Comparison of ENCODE assay signal across 25 cellular contexts in the genomic region with DNA sequence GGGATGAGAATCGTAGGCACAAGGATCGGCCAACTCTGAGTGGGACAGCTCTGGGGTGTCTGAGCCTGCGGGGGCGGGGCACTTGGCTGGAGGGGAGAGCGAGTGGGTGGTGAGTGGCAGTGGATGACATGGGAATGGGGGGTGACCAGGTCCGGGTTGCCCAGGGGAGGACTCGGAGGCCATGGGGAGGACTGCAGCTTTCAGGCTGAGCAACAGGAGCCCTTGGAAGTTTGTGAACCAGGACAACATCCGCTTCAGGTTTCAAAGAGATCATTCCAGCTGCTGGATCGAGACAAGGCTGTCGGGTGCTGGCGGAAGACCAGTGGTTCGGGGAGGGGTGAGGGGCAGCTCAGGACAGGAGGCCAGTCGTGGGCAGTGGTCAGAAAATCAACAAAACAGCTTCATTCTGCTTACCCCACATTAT.
DNase-seq lines count a peak whose midpoint lies in the region; ATAC-seq and TF ChIP-seq lines count a peak whose summit lies in the region.
"Had no signal": no experiment of that assay in that cellular context is flagged by ENCODE, and none has a peak within 500 bp of the region (broad histone marks: within the 10 kb centered on the region; RNA-seq: fewer than 3 reads in every experiment).

No MANE protein-coding gene starts in this region.

- H3K9me3 Mint-ChIP-seq in activated CD4-positive, alpha-beta T cell treated with anti-CD3 and anti-CD28 coated beads, Interleukin-2, amount 10 ng/mL, durations not matched to agents 7 days and 5 days, result peaks cover 2% of the 10 kb centered on the region
- H3K9me3 Mint-ChIP-seq in effector memory CD8-positive, alpha-beta T cell, result no peaks in the 10 kb centered on the region
- H3K9me3 Mint-ChIP-seq: stimulated activated naive CD8-positive, alpha-beta T cell treated with anti-CD3 and anti-CD28 coated beads, Interleukin-15, amount 100 ng/mL, for 72 hours had no signal

- intact Hi-C loops in sciatic nerve (cut with DNase I) (loop anchor here (10.0 kb wide), 1 partner anchor 330 kb away; no protein-coding TSS in a partner anchor), aorta (cut with DNase I) (loop anchor here in 1 of 2 donors (5.0 kb wide), 1 partner anchor 38 kb away; no protein-coding TSS in a partner anchor)

- H3K27me3 ChIP-seq in aorta (ENCODE audit: control insufficient read depth in 1 of 2, insufficient read depth in 2 of 2, low read length in 1 of 2), result no peaks in the 10 kb centered on the region
- H3K27me3 ChIP-seq: brain microvascular endothelial cell, esophagus muscularis mucosa, tibial nerve had no signal

- H3K36me3 ChIP-seq in HEK293 (ENCODE audit: control insufficient read depth in 2 of 2, insufficient read depth in 1 of 2, low read length in 2 of 2) (no peaks in the 10 kb centered on the region), aorta (ENCODE audit: control insufficient read depth in 1 of 2, insufficient read depth in 2 of 2, low read length in 1 of 2) (no peaks in the 10 kb centered on the region)
- H3K36me3 ChIP-seq: brain microvascular endothelial cell, esophagus muscularis mucosa, lower lobe of right lung, tibial nerve had no signal

- H3K27ac ChIP-seq in HEK293 (ENCODE audit: extremely low read depth, low read depth, low read length) (no peak overlapping the region), aorta (ENCODE audit: low read depth in 1 of 2, low read length in 2 of 2) (no peak overlapping the region)
- H3K27ac ChIP-seq: brain microvascular endothelial cell, esophagus muscularis mucosa, lower lobe of right lung, tibial nerve had no signal

- peak overlapping the region; percentile 38 for H3K27ac Mint-ChIP-seq in activated CD4-positive, alpha-beta T cell treated with anti-CD3 and anti-CD28 coated beads, Interleukin-2, amount 10 ng/mL, durations not matched to agents 7 days and 5 days
- peak overlapping the region; percentile 53 to 71 for H3K27ac Mint-ChIP-seq in effector memory CD8-positive, alpha-beta T cell

- no peaks in the 10 kb centered on the region for H3K36me3 Mint-ChIP-seq in activated CD4-positive, alpha-beta T cell treated with anti-CD3 and anti-CD28 coated beads, Interleukin-2, amount 10 ng/mL, durations not matched to agents 7 days and 5 days (ENCODE audit: low read depth)
- peaks cover 3% of the 10 kb centered on the region for H3K36me3 Mint-ChIP-seq in effector memory CD8-positive, alpha-beta T cell (ENCODE audit: insufficient read depth)

- TF ChIP-seq CTCF in HEK293 (tag by site-specific recombination; IDR thresholded peaks at IDR 0.05), result no peak

- H3K4me1 Mint-ChIP-seq in activated CD4-positive, alpha-beta T cell treated with anti-CD3 and anti-CD28 coated beads, Interleukin-2, amount 10 ng/mL, durations not matched to agents 7 days and 5 days, result peaks cover 42% of the 10 kb centered on the region
- H3K4me1 Mint-ChIP-seq in effector memory CD8-positive, alpha-beta T cell (ENCODE audit: low read depth in 2 of 2), result peaks cover 17 to 27% of the 10 kb centered on the region in 2 donors

- WGBS in aorta, 2 donors, result 89 to 91% methylated on average over 13 of the region's 13 CpGs

- no peaks in the 10 kb centered on the region for H3K27me3 Mint-ChIP-seq in activated CD4-positive, alpha-beta T cell treated with anti-CD3 and anti-CD28 coated beads, Interleukin-2, amount 10 ng/mL, durations not matched to agents 7 days and 5 days
- H3K27me3 Mint-ChIP-seq in effector memory CD8-positive, alpha-beta T cell, result no peaks in the 10 kb centered on the region
- H3K27me3 Mint-ChIP-seq: stimulated activated naive CD8-positive, alpha-beta T cell treated with anti-CD3 and anti-CD28 coated beads, Interleukin-15, amount 100 ng/mL, for 72 hours had no signal

- POLR2A ChIA-PET in activated CD4-positive, alpha-beta T cell treated with anti-CD3 and anti-CD28 coated beads, Interleukin-2, amount 10 ng/mL, durations not matched to agents 7 days and 5 days (lab: Charles Lee), result no interaction called here
- POLR2A ChIA-PET in HEK293 (lab: Yijun Ruan, JAX), result interaction anchor here (0.5 kb wide), 1 partner anchor 355 kb away, joined by 6 read pairs; no protein-coding TSS in a partner anchor

- H3K4me3 Mint-ChIP-seq in activated CD4-positive, alpha-beta T cell treated with anti-CD3 and anti-CD28 coated beads, Interleukin-2, amount 10 ng/mL, durations not matched to agents 7 days and 5 days, result no peak overlapping the region
- H3K4me3 Mint-ChIP-seq in effector memory CD8-positive, alpha-beta T cell, result no peak overlapping the region
- H3K4me3 Mint-ChIP-seq: stimulated activated naive CD8-positive, alpha-beta T cell treated with anti-CD3 and anti-CD28 coated beads, Interleukin-15, amount 100 ng/mL, for 72 hours had no signal

- no peak for ATAC-seq in effector memory CD8-positive, alpha-beta T cell (replicated peaks)
- no peak for ATAC-seq in sciatic nerve
- no peak for ATAC-seq in HG02763 (IDR thresholded peaks at IDR 0.05; ENCODE audit: unreplicated experiment)
- no peak for ATAC-seq in aorta (ENCODE audit: low FRiP score)
- ATAC-seq: A549; lower lobe of right lung; Right ventricle myocardium inferior; stimulated activated naive CD8-positive, alpha-beta T cell treated with anti-CD3 and anti-CD28 coated beads, Interleukin-15, amount 100 ng/mL, for 72 hours had no signal

- H3K9me3 ChIP-seq in HEK293 (ENCODE audit: control insufficient read depth, insufficient read depth, low read depth, low read length) (no peaks in the 10 kb centered on the region), aorta (ENCODE audit: control insufficient read depth, low read length) (no peaks in the 10 kb centered on the region)
- H3K9me3 ChIP-seq: A549, esophagus muscularis mucosa, lower lobe of right lung, tibial nerve had no signal

- peaks cover 5% of the 10 kb centered on the region for H3K4me1 ChIP-seq in HEK293 (ENCODE audit: control insufficient read depth, insufficient read depth, low read length)
- no peaks in the 10 kb centered on the region for H3K4me1 ChIP-seq in aorta (ENCODE audit: control insufficient read depth in 1 of 2, insufficient read depth in 2 of 2, low read length in 2 of 2)

- H3K4me3 ChIP-seq in HEK293 (ENCODE audit: low read depth, low read length), result no peak overlapping the region
- H3K4me3 ChIP-seq in aorta (ENCODE audit: low read length in 2 of 2), result no peak overlapping the region
- H3K4me3 ChIP-seq: A549, esophagus muscularis mucosa, lower lobe of right lung, tibial nerve had no signal

- CTCF ChIA-PET in activated CD4-positive, alpha-beta T cell treated with anti-CD3 and anti-CD28 coated beads, Interleukin-2, amount 10 ng/mL, durations not matched to agents 7 days and 5 days (lab: Charles Lee), result interaction anchor here (1.2 to 2.0 kb wide), 3 partner anchors 10 to 123 kb away, joined by 3 to 4 read pairs (median 4); no protein-coding TSS in a partner anchor
- CTCF ChIA-PET in HEK293 (lab: Yijun Ruan, JAX), result interaction anchor here (0.9 to 1.4 kb wide), 5 partner anchors 10 to 235 kb away, joined by 3 to 4 read pairs (median 4); no protein-coding TSS in a partner anchor

- DNase-seq in activated CD4-positive, alpha-beta T cell treated with anti-CD3 and anti-CD28 coated beads, Interleukin-2, amount 10 ng/mL, durations not matched to agents 7 days and 5 days, result no peak
- DNase-seq in activated CD4-positive, alpha-beta T cell treated with anti-CD3 and anti-CD28 coated beads, Interleukin-2, amount 50 U/mL, for 48 hours, result no peak
- DNase-seq in effector memory CD8-positive, alpha-beta T cell, result no peak
- DNase-seq in sciatic nerve (ENCODE audit: low spot score), result peak; percentile 60
- no peak for DNase-seq in NOMO-1 treated with dmso at 0.1 percent for 144 hours (lab: John Stamatoyannopoulos, UW; ENCODE audit: unreplicated experiment)
- DNase-seq in aorta, result no peak
- DNase-seq: activated CD8-positive, alpha-beta memory T cell treated with anti-CD3 and anti-CD28 coated beads, Interleukin-2, amount 50 U/mL, for 4 hours; activated gamma-delta T cell treated with Interleukin-2 at 50 U/mL for 16 hours; brain microvascular endothelial cell; effector memory CD4-positive, alpha-beta T cell; hypothalamus; lower lobe of right lung; NCI-H1092; NCI-H2029; NCI-H82; occipital lobe; OCI-M1; stimulated activated CD4-positive, alpha-beta T cell treated with anti-CD3 and anti-CD28 coated beads, Interleukin-4, amount 100 ng/mL, for 24 hours; stimulated activated naive CD8-positive, alpha-beta T cell treated with anti-CD3 and anti-CD28 coated beads, Interleukin-15, amount 100 ng/mL, for 72 hours had no signal

TF ChIP-seq in HEK293, 187 proteins besides CTCF, POLR2A, EP300 and RAD21 (continues in another document):
- TF ChIP-seq ZSCAN30 (tag by site-specific recombination; IDR thresholded peaks at IDR 0.05) (no peak), SP3 (tag by site-specific recombination; IDR thresholded peaks at IDR 0.05) (no peak), OSR2 (tag by site-specific recombination; IDR thresholded peaks at IDR 0.05) (no peak), SP7 (tag by site-specific recombination; IDR thresholded peaks at IDR 0.05) (no peak), ZNF529 (tag by site-specific recombination; IDR thresholded peaks at IDR 0.05; ENCODE audit: insufficient replicate concordance) (no peak), ZBTB7A (tag by site-specific recombination; IDR thresholded peaks at IDR 0.05; ENCODE audit: low read depth) (no peak), ZNF561 (tag by site-specific recombination; IDR thresholded peaks at IDR 0.05; ENCODE audit: borderline replicate concordance) (no peak), ZFHX2 (tag by site-specific recombination; conservative IDR thresholded peaks at IDR 0.05) (peak; percentile 72), ZNF23 (tag by site-specific recombination; IDR thresholded peaks at IDR 0.05; ENCODE audit: borderline replicate concordance) (no peak)
- TF ChIP-seq, protein P1, sequence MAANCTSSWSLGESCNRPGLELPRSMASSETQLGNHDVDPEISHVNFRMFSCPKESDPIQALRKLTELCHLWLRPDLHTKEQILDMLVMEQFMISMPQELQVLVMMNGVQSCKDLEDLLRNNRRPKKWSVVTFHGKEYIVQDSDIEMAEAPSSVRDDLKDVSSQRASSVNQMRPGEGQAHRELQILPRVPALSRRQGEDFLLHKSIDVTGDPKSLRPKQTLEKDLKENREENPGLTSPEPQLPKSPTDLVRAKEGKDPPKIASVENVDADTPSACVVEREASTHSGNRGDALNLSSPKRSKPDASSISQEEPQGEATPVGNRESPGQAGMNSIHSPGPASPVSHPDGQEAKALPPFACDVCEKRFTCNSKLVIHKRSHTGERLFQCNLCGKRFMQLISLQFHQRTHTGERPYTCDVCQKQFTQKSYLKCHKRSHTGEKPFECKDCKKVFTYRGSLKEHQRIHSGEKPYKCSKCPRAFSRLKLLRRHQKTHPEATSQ (tag by site-specific recombination; IDR thresholded peaks at IDR 0.05), result no peak
- TF ChIP-seq, protein P2, sequence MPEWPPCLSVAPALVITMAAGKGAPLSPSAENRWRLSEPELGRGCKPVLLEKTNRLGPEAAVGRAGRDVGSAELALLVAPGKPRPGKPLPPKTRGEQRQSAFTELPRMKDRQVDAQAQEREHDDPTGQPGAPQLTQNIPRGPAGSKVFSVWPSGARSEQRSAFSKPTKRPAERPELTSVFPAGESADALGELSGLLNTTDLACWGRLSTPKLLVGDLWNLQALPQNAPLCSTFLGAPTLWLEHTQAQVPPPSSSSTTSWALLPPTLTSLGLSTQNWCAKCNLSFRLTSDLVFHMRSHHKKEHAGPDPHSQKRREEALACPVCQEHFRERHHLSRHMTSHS (tag by site-specific recombination; IDR thresholded peaks at IDR 0.05), result no peak
